Comparison of ENCODE assay signal across 27 cellular contexts in genomic region chr20:42506397-42506796, GRCh38.
"Had no signal": no experiment of that assay in that cellular context is flagged by ENCODE, and none has a peak within 500 bp of the region (broad histone marks: within the 10 kb centered on the region; RNA-seq: fewer than 3 reads in every experiment).

No MANE protein-coding gene starts in this region.

- H3K27ac ChIP-seq: colonic mucosa, coronary artery, epithelial cell of prostate, esophagus muscularis mucosa, esophagus squamous epithelium, foreskin keratinocyte, gastrocnemius medialis, gastroesophageal sphincter, heart left ventricle, heart right ventricle had no signal

- H3K27me3 ChIP-seq: colonic mucosa, esophagus muscularis mucosa, esophagus squamous epithelium, foreskin keratinocyte, gastrocnemius medialis, gastroesophageal sphincter, heart left ventricle, heart right ventricle had no signal

- ATAC-seq: effector memory CD8-positive, alpha-beta T cell; esophagus mucosa; foreskin keratinocyte; gastrocnemius medialis; gastroesophageal sphincter; heart left ventricle; heart right ventricle had no signal

- H3K4me3 ChIP-seq: colonic mucosa, coronary artery, esophagus muscularis mucosa, esophagus squamous epithelium, gastrocnemius medialis, gastroesophageal sphincter, heart left ventricle, heart right ventricle had no signal

- H3K36me3 ChIP-seq: colonic mucosa, esophagus muscularis mucosa, esophagus squamous epithelium, gastrocnemius medialis, gastroesophageal sphincter, heart left ventricle, heart right ventricle had no signal

- H3K9me3 ChIP-seq: colonic mucosa, esophagus squamous epithelium, gastrocnemius medialis, gastroesophageal sphincter had no signal

- H3K4me1 ChIP-seq: colonic mucosa, esophagus muscularis mucosa, esophagus squamous epithelium, foreskin keratinocyte, gastrocnemius medialis, gastroesophageal sphincter, heart left ventricle, heart right ventricle had no signal

- FAIRE-seq: colon, endometrium, endothelial cell of umbilical vein, frontal cortex had no signal

- DNase-seq: colonic mucosa; cortex of kidney; dermis blood vessel endothelial cell; effector CD4-positive, alpha-beta T cell; effector CD8-positive, alpha-beta T cell; effector memory CD4-positive, alpha-beta T cell; effector memory CD8-positive, alpha-beta T cell; endodermal cell; erythroblast; esophagus squamous epithelium; foreskin fibroblast; foreskin keratinocyte; foreskin melanocyte; gastrocnemius medialis; glutamatergic neuron; head of caudate nucleus; heart left ventricle; heart right ventricle had no signal
